ENCODE assay signal across 8 cellular contexts in genomic region chr6:393391-394221, GRCh38. TPM values are rescaled to one million over a fixed set of nuclear protein-coding genes. Genes with fewer than 3 reads are reported as not detected.
DNase-seq lines count a peak whose midpoint lies in the region; ATAC-seq and FAIRE-seq lines count a peak whose summit lies in the region.

No MANE protein-coding gene starts in this region.

- H3K36me3 Mint-ChIP-seq in activated CD4-positive, alpha-beta T cell treated with anti-CD3 and anti-CD28 coated beads, Interleukin-2, amount 10 ng/mL, durations not matched to agents 7 days and 5 days (ENCODE audit: low read depth): peaks cover 52% of the 10 kb centered on the region

- H3K36me3 ChIP-seq in iPS DF 6.9 (ENCODE audit: control insufficient read depth, insufficient read depth, low read length): no peaks in the 10 kb centered on the region

- H3K27ac ChIP-seq in iPS DF 6.9 (ENCODE audit: low read length) (no peak overlapping the region), substantia nigra (ENCODE audit: low read depth, low read length, poor library complexity, severe bottlenecking) (no peak overlapping the region)

- whole genome bisulfite sequencing in iPS DF 6.9 (ENCODE audit: insufficient coverage, insufficient read length): no CpG with 5 or more reads among the region's 68 CpGs

- no peaks in the 10 kb centered on the region for H3K9me3 ChIP-seq in iPS DF 6.9 (ENCODE audit: control insufficient read depth, insufficient read depth, low read length)

- CTCF ChIA-PET in activated CD4-positive, alpha-beta T cell treated with anti-CD3 and anti-CD28 coated beads, Interleukin-2, amount 10 ng/mL, durations not matched to agents 7 days and 5 days (lab: Charles Lee): interaction anchor here (0.6 to 5.5 kb wide), 6 partner anchors 11 to 205 kb away, joined by 3 to 35 read pairs (median 4); no protein-coding TSS in a partner anchor

- H3K9me3 Mint-ChIP-seq in activated CD4-positive, alpha-beta T cell treated with anti-CD3 and anti-CD28 coated beads, Interleukin-2, amount 10 ng/mL, durations not matched to agents 7 days and 5 days: no peaks in the 10 kb centered on the region

- H3K4me3 Mint-ChIP-seq in activated CD4-positive, alpha-beta T cell treated with anti-CD3 and anti-CD28 coated beads, Interleukin-2, amount 10 ng/mL, durations not matched to agents 7 days and 5 days: peak overlapping the region; percentile 91

- H3K4me3 ChIP-seq in iPS DF 6.9 (ENCODE audit: low read length): peak overlapping the region; percentile 28; the same call in 1 of the 2 replicates

- POLR2A ChIA-PET in activated CD4-positive, alpha-beta T cell treated with anti-CD3 and anti-CD28 coated beads, Interleukin-2, amount 10 ng/mL, durations not matched to agents 7 days and 5 days (lab: Charles Lee): interaction anchor here (0.6 to 1.8 kb wide), 3 partner anchors 10 to 210 kb away, joined by 3 to 10 read pairs (median 3); no protein-coding TSS in a partner anchor

- H3K27ac Mint-ChIP-seq in activated CD4-positive, alpha-beta T cell treated with anti-CD3 and anti-CD28 coated beads, Interleukin-2, amount 10 ng/mL, durations not matched to agents 7 days and 5 days: peak overlapping the region; percentile 95

- peaks cover 1% of the 10 kb centered on the region; the same call in 1 of the 2 replicates for H3K4me1 ChIP-seq in iPS DF 6.9 (ENCODE audit: control insufficient read depth, insufficient read depth, low read length)

- H3K27me3 ChIP-seq in iPS DF 6.9 (ENCODE audit: control insufficient read depth, insufficient read depth, low read length): peaks cover 43% of the 10 kb centered on the region

- no peaks in the 10 kb centered on the region for H3K27me3 Mint-ChIP-seq in activated CD4-positive, alpha-beta T cell treated with anti-CD3 and anti-CD28 coated beads, Interleukin-2, amount 10 ng/mL, durations not matched to agents 7 days and 5 days

- DNase-seq in GM18507 (ENCODE audit: extremely low spot score, insufficient read length, low read depth) (no peak), iPS DF 6.9 (ENCODE audit: low read depth, low spot score) (no peak), superior temporal gyrus (ENCODE audit: extremely low spot score) (no peak), substantia nigra (lab: John Stamatoyannopoulos, UW) (no peak)
- DNase-seq in activated CD4-positive, alpha-beta T cell treated with anti-CD3 and anti-CD28 coated beads, Interleukin-2, amount 10 ng/mL, durations not matched to agents 7 days and 5 days: peak; percentile 36
- DNase-seq in stimulated activated CD4-positive, alpha-beta T cell treated with anti-CD3 and anti-CD28 coated beads, Interleukin-1b, Interleukin-23, amount 100 ng/mL, for 48 hours: peak; percentile 25

- peaks cover 67% of the 10 kb centered on the region for H3K4me1 Mint-ChIP-seq in activated CD4-positive, alpha-beta T cell treated with anti-CD3 and anti-CD28 coated beads, Interleukin-2, amount 10 ng/mL, durations not matched to agents 7 days and 5 days

- FAIRE-seq in GM18507 (lab: Jason Lieb, UNC): peak; percentile 86

- ATAC-seq in GM19463 (IDR thresholded peaks at IDR 0.05; ENCODE audit: unreplicated experiment) (no peak), GM21825 (IDR thresholded peaks at IDR 0.05; ENCODE audit: unreplicated experiment) (no peak)

RNA-seq across cellular contexts. Expression of gene IRF4, which starts 2.1 kb away (rescaled TPM):
- total RNA-seq in activated CD4-positive, alpha-beta T cell treated with anti-CD3 and anti-CD28 coated beads, Interleukin-2, amount 10 ng/mL, durations not matched to agents 7 days and 5 days: 100 to 1,000 TPM; 111 to 126 TPM

Comparison
In these comparisons a context has a peak if more than half of its experiments do, and no peak if none do; other contexts are left out.
1. DNase-seq: peak in activated CD4-positive, alpha-beta T cell treated with anti-CD3 and anti-CD28 coated beads, Interleukin-2, amount 10 ng/mL, durations not matched to agents 7 days and 5 days (single experiment) and stimulated activated CD4-positive, alpha-beta T cell treated with anti-CD3 and anti-CD28 coated beads, Interleukin-1b, Interleukin-23, amount 100 ng/mL, for 48 hours (single experiment); none in GM18507 (single experiment), iPS DF 6.9 (single experiment), superior temporal gyrus (single experiment) and substantia nigra (0 of 49).